ENCODE assay signal across 8 cellular contexts in the genomic region with DNA sequence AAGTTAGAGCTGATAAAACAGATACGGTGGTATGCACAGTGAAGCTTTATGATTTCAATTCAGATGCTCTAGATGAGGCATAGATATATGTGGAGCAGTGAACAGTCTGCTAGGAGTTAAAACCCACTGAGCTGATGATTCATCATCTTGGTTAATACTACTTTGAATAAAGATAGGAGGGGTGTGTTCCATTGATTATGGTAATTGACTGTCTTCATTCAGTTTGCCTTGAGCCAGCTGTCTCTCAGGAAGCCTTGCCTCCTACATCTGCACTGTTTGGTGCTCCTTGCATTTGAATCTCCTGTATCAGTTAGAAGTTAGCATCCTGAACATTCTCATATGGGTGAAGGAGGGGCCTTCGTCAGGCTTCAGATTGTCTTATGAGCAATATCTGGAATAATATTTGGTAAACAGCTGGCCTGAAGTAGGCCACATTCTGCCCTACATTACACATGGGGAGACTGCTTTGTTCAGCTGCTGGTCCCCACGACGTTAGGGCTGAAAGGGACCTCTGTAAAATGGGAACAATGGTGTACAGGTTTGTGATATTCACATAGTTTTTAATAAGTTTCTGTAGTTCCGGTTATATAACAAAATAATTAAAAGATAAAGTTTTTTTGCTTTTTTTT. TPM values are rescaled to one million over a fixed set of nuclear protein-coding genes. Genes with fewer than 3 reads are reported as not detected.
DNase-seq lines count a peak whose midpoint lies in the region; ATAC-seq and TF ChIP-seq lines count a peak whose summit lies in the region.

No MANE protein-coding gene starts in this region.

- H3K9me2 ChIP-seq in GM23248 (ENCODE audit: insufficient read depth): no peaks in the 10 kb centered on the region

- H3F3A ChIP-seq in GM23248 (ENCODE audit: insufficient read depth): peaks cover 53% of the 10 kb centered on the region

- intact Hi-C loops in left lung (cut with DNase I): no loop called here

- H4K20me1 ChIP-seq in GM23248 (ENCODE audit: insufficient read depth): peaks cover 29% of the 10 kb centered on the region

- no peak overlapping the region for H2AFZ ChIP-seq in GM23248

- H3K9ac ChIP-seq in GM23248: no peak overlapping the region

- H3K4me3 ChIP-seq in GM23248: no peak overlapping the region
- no peak overlapping the region for H3K4me3 ChIP-seq in left lung

- DNase-seq in AG08396 (ENCODE audit: low spot score): peak; percentile 40
- DNase-seq in GM23248: peak; percentile 61
- no peak for DNase-seq in left lung
- DNase-seq in dermis blood vessel endothelial cell: no peak
- DNase-seq in NCI-H226: no peak
- DNase-seq in SHP77 treated with DMSO at 0.1 percent for 48 hours (lab: John Stamatoyannopoulos, UW): no peak

- ATAC-seq in left lung (peak; percentile 23), HG03025 (IDR thresholded peaks at IDR 0.05; ENCODE audit: low FRiP score, unreplicated experiment) (no peak)

- H3K4me2 ChIP-seq in GM23248 (ENCODE audit: unreplicated experiment): peak overlapping the region; percentile 16

- no peak for TF ChIP-seq CTCF in VCaP (conservative IDR thresholded peaks at IDR 0.05)
- no peak for TF ChIP-seq CTCF in left lung (IDR thresholded peaks at IDR 0.05)

- H3K36me3 ChIP-seq in GM23248 (ENCODE audit: low read depth): peaks cover 13% of the 10 kb centered on the region; the same call in 1 of the 2 replicates
- H3K36me3 ChIP-seq in left lung: no peaks in the 10 kb centered on the region

- peaks cover 43% of the 10 kb centered on the region for H3K4me1 ChIP-seq in GM23248 (ENCODE audit: insufficient read depth)
- H3K4me1 ChIP-seq in left lung: peaks cover 18 to 86% of the 10 kb centered on the region in 2 donors

- H3K27ac ChIP-seq in GM23248: no peak overlapping the region
- H3K27ac ChIP-seq in VCaP: peak overlapping the region; percentile 26; the same call in 1 of the 2 replicates
- peak overlapping the region; percentile 10 to 50 for H3K27ac ChIP-seq in left lung

- no peaks in the 10 kb centered on the region for H3K9me3 ChIP-seq in GM23248 (ENCODE audit: low read depth)
- H3K9me3 ChIP-seq in left lung: no peaks in the 10 kb centered on the region

- H3K79me2 ChIP-seq in GM23248 (ENCODE audit: insufficient read depth): peaks cover 100% of the 10 kb centered on the region

- in situ Hi-C loops in GM23248 (cut with MboI): no loop called here

- 69 to 73% methylated on average over 5 of the region's 5 CpGs for WGBS in GM23248 (ENCODE audit: low coverage in 1 of 2, low lambda C conversion rate in 2 of 2, missing lambda C conversion rate in 2 of 2), 2 experiments

- no peaks in the 10 kb centered on the region for H3K27me3 ChIP-seq in GM23248 (replicated peaks; ENCODE audit: insufficient read depth)
- no peaks in the 10 kb centered on the region for H3K27me3 ChIP-seq in left lung

RNA-seq across cellular contexts. Expression of gene MAP4K4, which starts 13.3 kb away (rescaled TPM):
- total RNA-seq in GM23248 (2014; rRNA removed; shearing (Covaris generic)): 107 and 115 TPM in 2 replicates
- 19.9 and 20.3 TPM in 2 replicates for polyA plus RNA-seq in GM23248 (2016; fragmentation: Nextera tagmentation; extraction: Ambion mirVana)
- total RNA-seq in left lung (10 to 100 TPM; 80.2 to 83.4 TPM), dermis blood vessel endothelial cell (192 and 255 TPM in 2 replicates)

Comparison
In these comparisons a context has a peak if more than half of its experiments do, and no peak if none do; other contexts are left out.
1. DNase-seq: peak in AG08396 (single experiment) and GM23248 (single experiment); none in left lung (0 of 2), dermis blood vessel endothelial cell (single experiment), NCI-H226 (single experiment) and SHP77 treated with DMSO at 0.1 percent for 48 hours (single experiment).